19 cellular contexts compared by ENCODE assay signal in genomic region chr17:45101546-45101882, GRCh38. TPM values are rescaled to one million over a fixed set of nuclear protein-coding genes. Genes with fewer than 3 reads are reported as not detected.
DNase-seq lines count a peak whose midpoint lies in the region; ATAC-seq and TF ChIP-seq lines count a peak whose summit lies in the region.
"Had no signal": no experiment of that assay in that cellular context is flagged by ENCODE, and none has a peak within 500 bp of the region (broad histone marks: within the 10 kb centered on the region; RNA-seq: fewer than 3 reads in every experiment).

No MANE protein-coding gene starts in this region.

- peaks cover 0 to 20% (median 7%) of the 10 kb centered on the region in 10 experiments; a peak in 10 of 20 replicates for H3K4me1 ChIP-seq in BLaER1 treated with 17β-estradiol and CSF1 and Interleukin-3, amounts not matched to agents 10 nM and 100 nM

- no peak for TF ChIP-seq CTCF in WTC11 (IDR thresholded peaks at IDR 0.05)

- H3K27ac ChIP-seq in BLaER1 treated with 17β-estradiol and CSF1 and Interleukin-3, amounts not matched to agents 10 nM and 100 nM: peak overlapping the region in 4 of 11 experiments; percentile 8 to 53 (median 37); a peak in 4 of 22 replicates
- H3K27ac ChIP-seq in SK-N-MC: peak overlapping the region; percentile 74
- H3K27ac ChIP-seq: KMS-11, spleen had no signal

- intact Hi-C loops in sciatic nerve (cut with DNase I): no loop called here

- H3K9ac ChIP-seq in BLaER1 treated with 17β-estradiol and CSF1 and Interleukin-3, amounts not matched to agents 10 nM and 100 nM: peak overlapping the region in 9 of 11 experiments; percentile 1 to 46 (median 16); a peak in 7 of 22 replicates
- H3K9ac ChIP-seq in SK-N-MC (ENCODE audit: insufficient read length): peak overlapping the region; percentile 11
- H3K9ac ChIP-seq: KMS-11 had no signal

- H3K36me3 ChIP-seq in BLaER1 treated with 17β-estradiol and CSF1 and Interleukin-3, amounts not matched to agents 10 nM and 100 nM: peaks cover 94 to 100% (median 98%) of the 10 kb centered on the region in 11 experiments
- H3K36me3 ChIP-seq in SK-N-MC (ENCODE audit: insufficient read depth, low read length): peaks cover 86% of the 10 kb centered on the region
- H3K36me3 ChIP-seq: ovary had no signal

- H3K27me3 Mint-ChIP-seq in WTC11 (ENCODE audit: low read depth): no peaks in the 10 kb centered on the region
- H3K27me3 Mint-ChIP-seq: T-cell had no signal

- no peaks in the 10 kb centered on the region for H3K27me3 ChIP-seq in BLaER1 treated with 17β-estradiol and CSF1 and Interleukin-3, amounts not matched to agents 10 nM and 100 nM
- H3K27me3 ChIP-seq: ovary, spleen had no signal

- POLR2A ChIA-PET in WTC11 (lab: Charles Lee): no interaction called here

- no peak overlapping the region for H3K4me3 ChIP-seq in BLaER1 treated with 17β-estradiol and CSF1 and Interleukin-3, amounts not matched to agents 10 nM and 100 nM
- no peak overlapping the region for H3K4me3 ChIP-seq in SK-N-MC
- H3K4me3 ChIP-seq: ovary, spleen had no signal

- H3K27ac Mint-ChIP-seq in WTC11: no peak overlapping the region
- H3K27ac Mint-ChIP-seq: activated T-helper 2 cell treated with anti-CD3 and anti-CD28 coated beads, Interferon-gamma antibody, Interleukin-2, Interleukin-4, amounts not matched to agents 10 μg/mL and 5 μg/mL and 100 μg/mL, durations not matched to agents 14 hours and 24 hours and 36 hours had no signal

- no peaks in the 10 kb centered on the region for H3K9me3 Mint-ChIP-seq in WTC11
- H3K9me3 Mint-ChIP-seq: activated T-helper 2 cell treated with anti-CD3 and anti-CD28 coated beads, Interferon-gamma antibody, Interleukin-2, Interleukin-4, amounts not matched to agents 10 μg/mL and 5 μg/mL and 100 μg/mL, durations not matched to agents 14 hours and 24 hours and 36 hours; T-cell had no signal

- no peak overlapping the region for H3K4me3 Mint-ChIP-seq in WTC11
- H3K4me3 Mint-ChIP-seq: T-cell had no signal

- H3K9me3 ChIP-seq in BLaER1 treated with 17β-estradiol and CSF1 and Interleukin-3, amounts not matched to agents 10 nM and 100 nM (replicated peaks in 1 of 11): no peaks in the 10 kb centered on the region
- H3K9me3 ChIP-seq in SK-N-MC (ENCODE audit: low read depth, low read length): no peaks in the 10 kb centered on the region
- H3K9me3 ChIP-seq: ovary, spleen had no signal

- CTCF ChIA-PET in WTC11 (lab: Charles Lee): no interaction called here

- H3K36me3 Mint-ChIP-seq in WTC11: peaks cover 75% of the 10 kb centered on the region

- DNase-seq in SK-N-MC (ENCODE audit: low read depth, low spot score): no peak
- no peak for DNase-seq in sciatic nerve (ENCODE audit: low spot score)
- DNase-seq in NCI-H526 treated with DMSO at 0.1 percent for 48 hours (lab: John Stamatoyannopoulos, UW): no peak
- no peak for DNase-seq in WTC11 (ENCODE audit: low spot score)
- DNase-seq in NCI-H2107 (lab: John Stamatoyannopoulos, UW): no peak
- DNase-seq: activated CD8-positive, alpha-beta memory T cell treated with anti-CD3 and anti-CD28 coated beads for 24 hours; GDM1; GOT3; NCI-H1105 treated with DMSO at 0.1 percent for 48 hours; NCI-H2171; ovary; spleen; stimulated activated naive CD4-positive, alpha-beta T cell treated with Interleukin-2 at 50 U/mL for 16 hours; T-cell had no signal

- ATAC-seq in esophagus mucosa: peak; percentile 22
- ATAC-seq in sciatic nerve: peak; percentile 11
- ATAC-seq in WTC11: no peak
- no peak for ATAC-seq in GM21526 (IDR thresholded peaks at IDR 0.05; ENCODE audit: low FRiP score, unreplicated experiment)
- ATAC-seq: T-cell had no signal

- H3K4me2 ChIP-seq in BLaER1 treated with 17β-estradiol and CSF1 and Interleukin-3, amounts not matched to agents 10 nM and 100 nM: peak overlapping the region in 5 of 11 experiments; percentile 0 to 41 (median 9); a peak in 4 of 22 replicates
- H3K4me2 ChIP-seq: KMS-11 had no signal

- H3K4me1 Mint-ChIP-seq in WTC11: no peaks in the 10 kb centered on the region
- H3K4me1 Mint-ChIP-seq: T-cell had no signal

- H4K20me1 ChIP-seq in BLaER1 treated with 17β-estradiol and CSF1 and Interleukin-3, amounts not matched to agents 10 nM and 100 nM: peaks cover 0 to 77% (median 19%) of the 10 kb centered on the region in 11 experiments; a peak in 12 of 22 replicates

TF ChIP-seq in WTC11, 78 proteins besides CTCF, POLR2A, EP300 and RAD21:
- TF ChIP-seq KAT7 (CRISPR knock-in tag; IDR thresholded peaks at IDR 0.05; ENCODE audit: borderline replicate concordance) (no peak), MXD4 (CRISPR knock-in tag; IDR thresholded peaks at IDR 0.05; ENCODE audit: borderline replicate concordance) (no peak), ZNF281 (CRISPR knock-in tag; IDR thresholded peaks at IDR 0.05) (no peak), ZNF671 (CRISPR knock-in tag; IDR thresholded peaks at IDR 0.05) (no peak), FOXP4 (CRISPR knock-in tag; IDR thresholded peaks at IDR 0.05) (no peak), CDX4 (CRISPR knock-in tag; IDR thresholded peaks at IDR 0.05; ENCODE audit: borderline replicate concordance) (no peak), ZMAT4 (CRISPR knock-in tag; IDR thresholded peaks at IDR 0.05) (no peak)

RNA-seq across cellular contexts. Expression of gene PLCD3, which starts 30.8 kb away (rescaled TPM):
- total RNA-seq in esophagus mucosa (34.2 TPM), sciatic nerve (79.4 TPM), WTC11 (2021) (45.9 to 55.8 TPM (median 55.8 TPM) in 3 replicates)

RNA-seq across cellular contexts. Expression of gene ACBD4, which starts 34.0 kb away (rescaled TPM):
- 3.5 TPM for total RNA-seq in esophagus mucosa
- 26.4 TPM for total RNA-seq in sciatic nerve
- total RNA-seq in WTC11 (2021): 12.7 to 21.0 TPM (median 21.0 TPM) in 3 replicates

RNA-seq across cellular contexts. Expression of gene NMT1, which starts 40.4 kb away (rescaled TPM):
- total RNA-seq in esophagus mucosa (63.0 TPM), sciatic nerve (98.4 TPM), WTC11 (2021) (152 to 162 TPM (median 153 TPM) in 3 replicates)

RNA-seq across cellular contexts. Expression of gene HEXIM1, which starts 46.8 kb away (rescaled TPM):
- 22.6 TPM for total RNA-seq in esophagus mucosa
- total RNA-seq in sciatic nerve: 39.1 TPM
- total RNA-seq in WTC11 (2021): 29.6 to 36.9 TPM (median 35.2 TPM) in 3 replicates

RNA-seq across cellular contexts. Expression of gene DCAKD, which starts 50.1 kb away (rescaled TPM):
- 19.5 TPM for total RNA-seq in esophagus mucosa
- 40.9 TPM for total RNA-seq in sciatic nerve
- 57.7 to 59.2 TPM (median 58.7 TPM) in 3 replicates for total RNA-seq in WTC11 (2021)

Comparison
In these comparisons a context has a peak if more than half of its experiments do, and no peak if none do; other contexts are left out.
1. ATAC-seq: peak in esophagus mucosa (single experiment) and sciatic nerve (single experiment); none in WTC11 (single experiment) and GM21526 (single experiment).